Comparison of ENCODE assay signal across 8 cellular contexts in genomic region chr4:16224264-16224663, GRCh38. TPM values are rescaled to one million over a fixed set of nuclear protein-coding genes. Genes with fewer than 3 reads are reported as not detected.
DNase-seq lines count a peak whose midpoint lies in the region; ATAC-seq and TF ChIP-seq lines count a peak whose summit lies in the region.

No MANE protein-coding gene starts in this region.

- H3K4me1 ChIP-seq in OCI-LY7 (ENCODE audit: insufficient read depth, low read length, poor library complexity, severe bottlenecking), result peaks cover 48% of the 10 kb centered on the region
- peaks cover 3% of the 10 kb centered on the region for H3K4me1 ChIP-seq in endodermal cell (ENCODE audit: control insufficient read depth, insufficient read depth, low read length)
- peaks cover 16% of the 10 kb centered on the region for H3K4me1 ChIP-seq in neural progenitor cell
- H3K4me1 ChIP-seq in foreskin keratinocyte, result no peaks in the 10 kb centered on the region

- intact Hi-C loops in OCI-LY7 (cut with micrococcal nuclease; ENCODE audit: unreplicated experiment), result loop anchor here (10.0 kb wide), 3 partner anchors 569 to 1351 kb away; partner anchors contain the start of genes FBXL5 and LAP3

- H3K4me3 ChIP-seq in OCI-LY7 (ENCODE audit: low read depth, low read length, poor library complexity, severe bottlenecking), result peak overlapping the region; percentile 71
- peak overlapping the region; percentile 90 for H3K4me3 ChIP-seq in endodermal cell (ENCODE audit: low read length)
- H3K4me3 ChIP-seq in neural progenitor cell, result peak overlapping the region; percentile 99

- H3K27me3 Mint-ChIP-seq in endodermal cell (ENCODE audit: insufficient read depth) (peaks cover 2% of the 10 kb centered on the region), neural progenitor cell (ENCODE audit: insufficient read depth, low read depth) (peaks cover 3% of the 10 kb centered on the region)

- H4K20me1 ChIP-seq in OCI-LY7 (ENCODE audit: insufficient read depth, low read length) (peaks cover 19% of the 10 kb centered on the region), neural progenitor cell (ENCODE audit: low read depth) (peaks cover 11% of the 10 kb centered on the region)

- peaks cover 25% of the 10 kb centered on the region for H3K36me3 ChIP-seq in OCI-LY7 (ENCODE audit: insufficient read depth, low read length)
- H3K36me3 ChIP-seq in endodermal cell (ENCODE audit: control insufficient read depth, insufficient read depth, low read length), result peaks cover 4% of the 10 kb centered on the region
- H3K36me3 ChIP-seq in neural progenitor cell, result no peaks in the 10 kb centered on the region

- H3K4me3 Mint-ChIP-seq in endodermal cell, result peak overlapping the region; percentile 89
- peak overlapping the region; percentile 93 for H3K4me3 Mint-ChIP-seq in neural progenitor cell

- H3K9me3 ChIP-seq in OCI-LY7 (ENCODE audit: low read length) (no peaks in the 10 kb centered on the region), endodermal cell (ENCODE audit: control insufficient read depth, low read length) (no peaks in the 10 kb centered on the region), neural progenitor cell (ENCODE audit: low read depth) (no peaks in the 10 kb centered on the region)

- no peaks in the 10 kb centered on the region for H3K9me2 ChIP-seq in OCI-LY7 (ENCODE audit: insufficient read depth, low read length)

- H3K36me3 Mint-ChIP-seq in endodermal cell (ENCODE audit: low read depth) (peaks cover 2% of the 10 kb centered on the region), neural progenitor cell (peaks cover 6% of the 10 kb centered on the region)

- peaks cover 15% of the 10 kb centered on the region for H3F3A ChIP-seq in neural progenitor cell (ENCODE audit: low read depth)

- H3K27ac Mint-ChIP-seq in endodermal cell (peak overlapping the region; percentile 1), neural progenitor cell (no peak overlapping the region)

- H2AFZ ChIP-seq in OCI-LY7 (ENCODE audit: low read length), result no peak overlapping the region
- H2AFZ ChIP-seq in neural progenitor cell (replicated peaks), result no peak overlapping the region

- DNase-seq in ELF-1 (ENCODE audit: low read depth, low spot score) (peak; percentile 49), OCI-LY7 (ENCODE audit: low spot score) (no peak), endodermal cell (peak; percentile 71), neural progenitor cell (ENCODE audit: low spot score) (peak; percentile 39), foreskin keratinocyte (no peak), NCI-H345 treated with DMSO at 0.1 percent for 48 hours (lab: John Stamatoyannopoulos, UW; ENCODE audit: unreplicated experiment) (no peak)
- no peak for DNase-seq in stimulated activated CD4-positive, alpha-beta T cell treated with anti-CD3 and anti-CD28 coated beads, Interleukin-4, amount 100 ng/mL, for 1 hour

- CTCF ChIA-PET in OCI-LY7 (lab: Charles Lee; ENCODE audit: unreplicated experiment), result no interaction called here

- no peak for TF ChIP-seq CTCF in OCI-LY7 (conservative IDR thresholded peaks at IDR 0.05; ENCODE audit: low read length)
- TF ChIP-seq CTCF in endodermal cell (conservative IDR thresholded peaks at IDR 0.05), result no peak
- no peak for TF ChIP-seq CTCF in neural progenitor cell (IDR thresholded peaks at IDR 0.05)
- no peak for TF ChIP-seq CTCF in foreskin keratinocyte (conservative IDR thresholded peaks at IDR 0.05)

- POLR2A ChIA-PET in OCI-LY7 (lab: Charles Lee), result interaction anchor here (0.6 to 1.7 kb wide), 7 partner anchors 9 to 759 kb away, joined by 3 to 8 read pairs (median 3); no protein-coding TSS in a partner anchor

- H3K79me2 ChIP-seq in OCI-LY7 (ENCODE audit: insufficient read depth, low read depth, low read length), result peaks cover 63% of the 10 kb centered on the region
- H3K79me2 ChIP-seq in neural progenitor cell (ENCODE audit: low read depth), result peaks cover 72% of the 10 kb centered on the region

- H3K4me1 Mint-ChIP-seq in endodermal cell (peaks cover 30% of the 10 kb centered on the region), neural progenitor cell (peaks cover 36% of the 10 kb centered on the region)

- H3K4me2 ChIP-seq in OCI-LY7 (ENCODE audit: low read length) (peak overlapping the region; percentile 76), neural progenitor cell (peak overlapping the region; percentile 80)

- H3K9ac ChIP-seq in endodermal cell (ENCODE audit: extremely low read depth, low read length, poor library complexity, severe bottlenecking), result no peak overlapping the region
- no peak overlapping the region for H3K9ac ChIP-seq in neural progenitor cell

- 57 to 58% methylated on average over 3 of the region's 3 CpGs for WGBS in endodermal cell (ENCODE audit: insufficient coverage in 1 of 2, insufficient read length in 1 of 2), 2 experiments

- peak overlapping the region; percentile 71 for H3K27ac ChIP-seq in OCI-LY7 (ENCODE audit: low read depth, low read length, poor library complexity, severe bottlenecking)
- no peak overlapping the region for H3K27ac ChIP-seq in endodermal cell (ENCODE audit: low read depth, low read length)
- no peak overlapping the region for H3K27ac ChIP-seq in neural progenitor cell
- no peak overlapping the region for H3K27ac ChIP-seq in foreskin keratinocyte

- no TSS peak for BruUV-seq in OCI-LY7 (replicated peaks; lab: Mats Ljungman, UMichigan)

- H3K9me3 Mint-ChIP-seq in endodermal cell (no peaks in the 10 kb centered on the region), neural progenitor cell (no peaks in the 10 kb centered on the region)

- H3K27me3 ChIP-seq in endodermal cell (ENCODE audit: control insufficient read depth, insufficient read depth, low read length, poor library complexity, severe bottlenecking) (no peaks in the 10 kb centered on the region), neural progenitor cell (no peaks in the 10 kb centered on the region), foreskin keratinocyte (no peaks in the 10 kb centered on the region)

- ATAC-seq in HG03095 (IDR thresholded peaks at IDR 0.05; ENCODE audit: unreplicated experiment), result no peak
- ATAC-seq in foreskin keratinocyte, result no peak

RNA-seq across cellular contexts. Expression of gene TAPT1, which starts 2.0 kb away (rescaled TPM):
- total RNA-seq in OCI-LY7 (2014; rRNA removed; shearing (Covaris generic)), result 23.2 and 34.3 TPM in 2 replicates
- total RNA-seq in OCI-LY7 (2022) (66.6 and 94.1 TPM in 2 replicates), endodermal cell (10 to 100 TPM; 19.8 to 22.6 TPM), neural progenitor cell (ENCODE audit: low replicate concordance) (16.4 and 18.9 TPM in 2 replicates), foreskin keratinocyte (10.1 and 13.3 TPM in 2 replicates)
- 19.8 TPM for polyA plus RNA-seq in endodermal cell (2013, experiment 1 of 2)
- polyA plus RNA-seq in endodermal cell (2013, experiment 2 of 2), result 21.2 TPM
- 3.0 and 3.9 TPM in 2 replicates for polyA plus RNA-seq in foreskin keratinocyte

Comparison
In these comparisons a context has a peak if more than half of its experiments do, and no peak if none do; other contexts are left out.
1. DNase-seq: peak in ELF-1 (single experiment), endodermal cell (single experiment) and neural progenitor cell (single experiment); none in OCI-LY7 (single experiment), foreskin keratinocyte (0 of 2), stimulated activated CD4-positive, alpha-beta T cell treated with anti-CD3 and anti-CD28 coated beads, Interleukin-4, amount 100 ng/mL, for 1 hour (single experiment) and NCI-H345 treated with DMSO at 0.1 percent for 48 hours (single experiment).
2. Peak in every context shown above with its lines, with median percentiles within 50 percentile points of each other: H3K4me3 ChIP-seq.